In genomic region chr21:44866780-44867179, GRCh38 we compare ENCODE assay signal across 1 cellular context.
TF ChIP-seq lines count a peak whose summit lies in the region.

No MANE protein-coding gene starts in this region.

TF ChIP-seq in HepG2, 621 proteins besides CTCF, POLR2A, EP300 and RAD21 (continued from another document and continues in another):
- TF ChIP-seq ZNF280D (CRISPR knock-in tag; IDR thresholded peaks at IDR 0.05) (no peak), HMG20B (CRISPR knock-in tag; conservative IDR thresholded peaks at IDR 0.05) (no peak), ZNF605 (CRISPR knock-in tag; IDR thresholded peaks at IDR 0.05) (no peak), TEAD2 (CRISPR knock-in tag; IDR thresholded peaks at IDR 0.05) (no peak), HDAC1 (CRISPR knock-in tag; IDR thresholded peaks at IDR 0.05) (no peak), NRL (CRISPR knock-in tag; IDR thresholded peaks at IDR 0.05; ENCODE audit: borderline replicate concordance) (no peak), CHCHD3 (CRISPR knock-in tag; IDR thresholded peaks at IDR 0.05) (no peak), RARG (CRISPR knock-in tag; IDR thresholded peaks at IDR 0.05; ENCODE audit: low read depth) (no peak), ZSCAN20 (CRISPR knock-in tag; IDR thresholded peaks at IDR 0.05; ENCODE audit: borderline replicate concordance) (no peak), ARNT2 (CRISPR knock-in tag; IDR thresholded peaks at IDR 0.05; ENCODE audit: low read depth) (no peak), TEAD3 (CRISPR knock-in tag; optimal IDR thresholded peaks at IDR 0.05; ENCODE audit: borderline replicate concordance) (no peak), ZNF24 (IDR thresholded peaks at IDR 0.05) (no peak), SAP130 (CRISPR knock-in tag; IDR thresholded peaks at IDR 0.05; ENCODE audit: low read depth) (peak; percentile 52; the same call in 1 of the 2 replicates), BRF2 (CRISPR knock-in tag; IDR thresholded peaks at IDR 0.05) (no peak), ZNF232 (CRISPR knock-in tag; IDR thresholded peaks at IDR 0.05; ENCODE audit: borderline replicate concordance) (no peak), LCORL (IDR thresholded peaks at IDR 0.05) (no peak), LCORL (CRISPR knock-in tag; IDR thresholded peaks at IDR 0.05) (no peak), STAT5B (CRISPR knock-in tag; IDR thresholded peaks at IDR 0.05) (no peak), FOXK1 (CRISPR knock-in tag; IDR thresholded peaks at IDR 0.05; ENCODE audit: borderline replicate concordance, low read depth) (no peak), FOSL2 (CRISPR knock-in tag; IDR thresholded peaks at IDR 0.05) (peak; percentile 73), ZBED4 (CRISPR knock-in tag; IDR thresholded peaks at IDR 0.05; ENCODE audit: borderline replicate concordance) (no peak), ZNF136 (CRISPR knock-in tag; IDR thresholded peaks at IDR 0.05; ENCODE audit: low read depth) (no peak), GTF3A (CRISPR knock-in tag; conservative IDR thresholded peaks at IDR 0.05) (no peak), ZNF512B (CRISPR knock-in tag; IDR thresholded peaks at IDR 0.05; ENCODE audit: borderline replicate concordance) (no peak), CEBPG (CRISPR knock-in tag; IDR thresholded peaks at IDR 0.05) (no peak), SMARCC2 (IDR thresholded peaks at IDR 0.05) (no peak), ZNF749 (CRISPR knock-in tag; IDR thresholded peaks at IDR 0.05; ENCODE audit: borderline replicate concordance) (no peak), TCF7 (IDR thresholded peaks at IDR 0.05; ENCODE audit: low read depth) (no peak), FOXJ3 (CRISPR knock-in tag; IDR thresholded peaks at IDR 0.05; ENCODE audit: borderline replicate concordance) (no peak), GATAD2A (CRISPR knock-in tag; IDR thresholded peaks at IDR 0.05) (peak; percentile 60; the same call in 1 of the 2 replicates), HCFC1 (IDR thresholded peaks at IDR 0.05; ENCODE audit: low read depth, low read length) (no peak), KLF6 (CRISPR knock-in tag; IDR thresholded peaks at IDR 0.05) (no peak), SP2 (CRISPR knock-in tag; IDR thresholded peaks at IDR 0.05) (no peak), CREBL2 (CRISPR knock-in tag; IDR thresholded peaks at IDR 0.05; ENCODE audit: borderline replicate concordance) (no peak), HOXA7 (CRISPR knock-in tag; IDR thresholded peaks at IDR 0.05) (no peak), MED1 (CRISPR knock-in tag; IDR thresholded peaks at IDR 0.05) (0 out of 2 replicates have a peak, but pooled peaks have one; percentile 18), NFYB (CRISPR knock-in tag; IDR thresholded peaks at IDR 0.05) (no peak), CCAR2 (optimal IDR thresholded peaks at IDR 0.05; ENCODE audit: low read depth, low read length) (no peak), MYC (CRISPR knock-in tag; IDR thresholded peaks at IDR 0.05; ENCODE audit: borderline replicate concordance) (no peak), ZNF816 (CRISPR knock-in tag; IDR thresholded peaks at IDR 0.05; ENCODE audit: borderline replicate concordance) (no peak), STAG1 (CRISPR knock-in tag; IDR thresholded peaks at IDR 0.05) (no peak), NR2F2 (IDR thresholded peaks at IDR 0.05; ENCODE audit: borderline replicate concordance, low read depth) (no peak), TGIF2 (CRISPR knock-in tag; IDR thresholded peaks at IDR 0.05) (0 out of 2 replicates have a peak, but pooled peaks have one; percentile 50), ZNF615 (CRISPR knock-in tag; IDR thresholded peaks at IDR 0.05; ENCODE audit: borderline replicate concordance) (no peak)
- TF ChIP-seq, protein P1, sequence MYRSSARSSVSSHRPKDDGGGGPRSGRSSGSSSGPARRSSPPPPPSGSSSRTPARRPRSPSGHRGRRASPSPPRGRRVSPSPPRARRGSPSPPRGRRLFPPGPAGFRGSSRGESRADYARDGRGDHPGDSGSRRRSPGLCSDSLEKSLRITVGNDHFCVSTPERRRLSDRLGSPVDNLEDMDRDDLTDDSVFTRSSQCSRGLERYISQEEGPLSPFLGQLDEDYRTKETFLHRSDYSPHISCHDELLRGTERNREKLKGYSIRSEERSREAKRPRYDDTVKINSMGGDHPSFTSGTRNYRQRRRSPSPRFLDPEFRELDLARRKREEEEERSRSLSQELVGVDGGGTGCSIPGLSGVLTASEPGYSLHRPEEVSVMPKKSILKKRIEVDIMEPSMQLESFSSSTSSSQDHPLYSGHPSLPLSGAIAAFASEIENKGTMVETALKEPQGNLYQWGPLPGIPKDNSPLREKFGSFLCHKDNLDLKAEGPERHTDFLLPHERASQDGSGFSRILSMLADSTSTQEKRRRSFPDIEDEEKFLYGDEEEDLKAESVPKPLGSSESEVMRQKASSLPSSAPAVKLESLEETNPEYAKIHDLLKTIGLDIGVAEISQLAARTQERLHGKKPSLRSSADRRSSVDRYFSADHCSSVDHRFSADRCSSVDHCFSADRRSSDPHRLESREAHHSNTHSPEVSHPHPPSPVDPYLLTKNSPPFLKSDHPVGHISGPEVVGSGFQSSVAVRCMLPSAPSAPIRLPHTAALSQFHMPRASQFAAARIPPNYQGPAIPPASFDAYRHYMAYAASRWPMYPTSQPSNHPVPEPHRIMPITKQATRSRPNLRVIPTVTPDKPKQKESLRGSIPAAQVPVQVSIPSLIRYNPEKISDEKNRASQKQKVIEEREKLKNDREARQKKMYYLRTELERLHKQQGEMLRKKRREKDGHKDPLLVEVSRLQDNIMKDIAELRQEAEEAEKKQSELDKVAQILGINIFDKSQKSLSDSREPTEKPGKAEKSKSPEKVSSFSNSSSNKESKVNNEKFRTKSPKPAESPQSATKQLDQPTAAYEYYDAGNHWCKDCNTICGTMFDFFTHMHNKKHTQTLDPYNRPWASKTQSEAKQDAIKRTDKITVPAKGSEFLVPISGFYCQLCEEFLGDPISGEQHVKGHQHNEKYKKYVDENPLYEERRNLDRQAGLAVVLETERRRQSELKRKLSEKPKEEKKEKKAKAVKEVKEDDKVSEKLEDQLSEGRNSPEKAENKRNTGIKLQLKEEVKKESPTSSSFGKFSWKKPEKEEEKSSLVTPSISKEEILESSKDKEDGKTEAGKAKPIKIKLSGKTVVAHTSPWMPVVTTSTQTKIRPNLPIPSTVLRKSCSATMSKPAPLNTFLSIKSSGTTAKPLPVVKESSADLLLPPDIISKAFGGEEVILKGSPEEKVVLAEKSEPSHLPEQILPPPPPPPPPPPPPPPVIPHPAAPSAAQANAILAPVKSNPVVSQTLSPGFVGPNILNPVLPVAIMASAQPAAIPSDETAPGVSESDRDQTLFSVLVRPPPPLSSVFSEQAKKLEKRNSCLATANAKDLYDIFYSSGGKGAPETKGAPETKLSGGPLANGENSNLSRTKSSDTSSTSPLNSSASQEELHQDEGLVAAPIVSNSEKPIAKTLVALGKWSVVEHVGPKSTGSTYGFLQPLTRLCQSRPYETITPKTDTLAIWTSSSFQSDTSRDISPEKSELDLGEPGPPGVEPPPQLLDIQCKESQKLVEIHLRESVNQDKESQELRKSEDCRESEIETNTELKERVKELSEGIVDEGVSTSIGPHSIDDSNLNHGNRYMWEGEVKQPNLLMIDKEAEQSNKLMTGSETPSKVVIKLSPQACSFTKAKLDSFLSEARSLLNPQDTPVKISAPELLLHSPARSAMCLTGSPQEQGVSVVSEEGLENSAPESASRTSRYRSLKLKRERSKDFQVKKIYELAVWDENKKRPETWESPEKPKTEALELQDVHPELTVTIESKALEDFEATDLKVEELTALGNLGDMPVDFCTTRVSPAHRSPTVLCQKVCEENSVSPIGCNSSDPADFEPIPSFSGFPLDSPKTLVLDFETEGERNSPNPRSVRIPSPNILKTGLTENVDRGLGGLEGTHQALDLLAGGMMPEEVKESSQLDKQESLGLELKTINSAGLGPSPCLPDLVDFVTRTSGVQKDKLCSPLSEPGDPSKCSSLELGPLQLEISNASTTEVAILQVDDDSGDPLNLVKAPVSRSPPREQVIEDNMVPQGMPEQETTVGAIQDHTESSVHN (CRISPR knock-in tag; IDR thresholded peaks at IDR 0.05), result no peak
- TF ChIP-seq, protein P2, sequence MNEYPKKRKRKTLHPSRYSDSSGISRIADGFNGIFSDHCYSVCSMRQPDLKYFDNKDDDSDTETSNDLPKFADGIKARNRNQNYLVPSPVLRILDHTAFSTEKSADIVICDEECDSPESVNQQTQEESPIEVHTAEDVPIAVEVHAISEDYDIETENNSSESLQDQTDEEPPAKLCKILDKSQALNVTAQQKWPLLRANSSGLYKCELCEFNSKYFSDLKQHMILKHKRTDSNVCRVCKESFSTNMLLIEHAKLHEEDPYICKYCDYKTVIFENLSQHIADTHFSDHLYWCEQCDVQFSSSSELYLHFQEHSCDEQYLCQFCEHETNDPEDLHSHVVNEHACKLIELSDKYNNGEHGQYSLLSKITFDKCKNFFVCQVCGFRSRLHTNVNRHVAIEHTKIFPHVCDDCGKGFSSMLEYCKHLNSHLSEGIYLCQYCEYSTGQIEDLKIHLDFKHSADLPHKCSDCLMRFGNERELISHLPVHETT (CRISPR knock-in tag; conservative IDR thresholded peaks at IDR 0.05), result no peak
- TF ChIP-seq, protein P3, sequence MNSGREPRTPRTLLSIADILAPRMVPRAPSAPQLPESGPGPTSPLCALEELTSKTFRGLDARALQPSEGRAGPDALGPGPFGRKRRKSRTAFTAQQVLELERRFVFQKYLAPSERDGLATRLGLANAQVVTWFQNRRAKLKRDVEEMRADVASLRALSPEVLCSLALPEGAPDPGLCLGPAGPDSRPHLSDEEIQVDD (CRISPR knock-in tag; IDR thresholded peaks at IDR 0.05; ENCODE audit: borderline replicate concordance), result no peak
